29 cellular contexts compared by ENCODE assay signal in the genomic region with DNA sequence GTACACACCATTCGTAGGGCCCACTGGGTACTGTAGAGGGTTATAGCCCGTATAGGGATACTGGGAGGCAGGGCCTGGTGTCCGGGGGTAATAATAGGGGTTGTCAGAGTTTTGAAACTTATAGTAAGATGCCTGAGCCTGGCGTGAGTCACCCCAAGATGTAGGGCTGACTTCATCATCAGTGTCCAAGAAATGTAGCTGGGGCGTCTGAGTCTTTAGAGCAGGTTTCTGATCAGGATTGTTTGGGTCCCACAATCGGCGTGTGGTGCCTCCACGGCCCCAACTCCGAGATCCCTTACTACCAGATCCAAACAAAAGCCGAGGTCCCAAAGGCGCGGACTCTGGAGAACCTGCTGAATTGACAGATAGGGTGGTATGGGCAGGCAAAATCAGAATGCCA.
"Had no signal": no experiment of that assay in that cellular context is flagged by ENCODE, and none has a peak within 500 bp of the region (broad histone marks: within the 10 kb centered on the region; RNA-seq: fewer than 3 reads in every experiment).

No MANE protein-coding gene starts in this region.

- H2AFZ ChIP-seq: neural progenitor cell had no signal

- H3K9me3 ChIP-seq: left lung, lower lobe of right lung, pancreas, prostate gland, stomach, testis, thyroid gland, transverse colon, upper lobe of left lung, vagina had no signal

- H3K9ac ChIP-seq: neural progenitor cell had no signal

- H3K4me3 ChIP-seq: left lung, lower lobe of right lung, neural progenitor cell, pancreas, prostate gland, skin epidermis, stomach, testis, thyroid gland, transverse colon, upper lobe of left lung, vagina had no signal

- H3K27ac ChIP-seq: left lung, lower lobe of right lung, neural progenitor cell, pancreas, prostate gland, skin epidermis, stomach, testis, thyroid gland, transverse colon, upper lobe of left lung, vagina had no signal

- H3K27me3 ChIP-seq: left lung, neural progenitor cell, pancreas, stomach, testis, thyroid gland, transverse colon, upper lobe of left lung, vagina had no signal

- ATAC-seq: left colon; left lung; lower lobe of right lung; natural killer cell; pancreas; right cardiac atrium; sciatic nerve; stimulated activated naive B cell treated with anti-CD40 and anti-IgM and Interleukin-4, amounts not matched to agents 10 μg/mL and 1 μg/mL and 100 μg/mL, for 72 hours; stimulated activated naive CD8-positive, alpha-beta T cell treated with anti-CD3 and anti-CD28 coated beads, Interleukin-15, Interleukin-2, amounts not matched to agents 100 U/mL and 50 U/mL, for 24 hours had no signal

- H3K4me2 ChIP-seq: neural progenitor cell had no signal

- DNase-seq: hippocampal formation; kidney; left colon; lower lobe of right lung; mammary epithelial cell; mesenchymal stem cell; natural killer cell; nephron progenitor cell; pancreas; posterior cingulate gyrus; retina; right cardiac atrium; stimulated activated CD4-positive, alpha-beta T cell treated with anti-CD3 and anti-CD28 coated beads, Interleukin-12 subunit alpha, Interleukin-12 subunit beta, amount 100 ng/mL, for 4 hours; stimulated activated CD4-positive, alpha-beta T cell treated with anti-CD3 and anti-CD28 coated beads, Interleukin-15, amount 100 ng/mL, for 24 hours; stimulated activated CD4-positive, alpha-beta T cell treated with anti-CD3 and anti-CD28 coated beads, Interleukin-2, amount 100 ng/mL, for 24 hours; stimulated activated CD4-positive, alpha-beta T cell treated with anti-CD3 and anti-CD28 coated beads, Interleukin-4, amount 100 ng/mL, for 1 hour; stimulated activated naive B cell treated with anti-CD40 and anti-IgM and Interleukin-4, amounts not matched to agents 10 μg/mL and 1 μg/mL and 100 μg/mL, for 72 hours; stimulated activated naive CD8-positive, alpha-beta T cell treated with anti-CD3 and anti-CD28 coated beads, Interleukin-15, Interleukin-2, amounts not matched to agents 100 U/mL and 50 U/mL, for 24 hours; stomach; testis; thyroid gland; transverse colon had no signal
